In genomic region chr17:64661981-64662773, GRCh38 we compare ENCODE assay signal across 8 cellular contexts. TPM values are rescaled to one million over a fixed set of nuclear protein-coding genes. Genes with fewer than 3 reads are reported as not detected.
DNase-seq lines count a peak whose midpoint lies in the region; ATAC-seq and TF ChIP-seq lines count a peak whose summit lies in the region.

Gene SMURF2, minus strand, starts transcription at chr17:64662307. Its CDS starts 427 bp downstream, at chr17:64661880.

- H3K27ac ChIP-seq in trophoblast cell (ENCODE audit: low read depth, low read length) (peak within 1 kb of the TSS; percentile 91), tibial nerve (peak within 1 kb of the TSS; percentile 62 to 97 (median 82))

- no peaks in the 10 kb centered on the region for H3K9me3 Mint-ChIP-seq in activated naive CD8-positive, alpha-beta T cell (ENCODE audit: low read depth)

- peak within 1 kb of the TSS; percentile 26 for H2BK120ac ChIP-seq in trophoblast cell (ENCODE audit: insufficient read depth, low read length, poor library complexity)

- intact Hi-C loops in Right ventricle myocardium superior (cut with DNase I): no loop called here

- H4K8ac ChIP-seq in trophoblast cell (ENCODE audit: low read depth, low read length): peak within 1 kb of the TSS; percentile 83

- peak; percentile 85 to 94 for TF ChIP-seq POLR2A in tibial nerve (IDR thresholded peaks at IDR 0.05)

- TF ChIP-seq CTCF in tibial nerve (IDR thresholded peaks at IDR 0.05): peak in 2 of 5 experiments; percentile 24 to 45

- peak within 1 kb of the TSS; percentile 96 for H3K4me3 Mint-ChIP-seq in activated naive CD8-positive, alpha-beta T cell

- H3K36me3 ChIP-seq in trophoblast cell (ENCODE audit: control insufficient read depth in 1 of 2, insufficient read depth in 2 of 2, low read length in 2 of 2) (no peaks in the 10 kb centered on the region), tibial nerve (no peaks in the 10 kb centered on the region)

- no peaks in the 10 kb centered on the region for H3K27me3 Mint-ChIP-seq in activated naive CD8-positive, alpha-beta T cell

- TF ChIP-seq EP300 in tibial nerve (IDR thresholded peaks at IDR 0.05): peak in 1 of 2 donors; percentile 87

- peak within 1 kb of the TSS; percentile 83 for H3K14ac ChIP-seq in trophoblast cell (ENCODE audit: low read length)

- no CpG with 5 or more reads among the region's 94 CpGs for WGBS in trophoblast cell (ENCODE audit: extremely low coverage, insufficient coverage, insufficient read length)
- 0 to 1% methylated on average over 44 to 55 of the region's 94 CpGs for WGBS in tibial nerve, 2 donors

- DNase-seq in GF-D8 (lab: John Stamatoyannopoulos, UW) (peak; percentile 48), KG1 (lab: John Stamatoyannopoulos, UW) (peak; percentile 54), SKM-1 (lab: John Stamatoyannopoulos, UW; ENCODE audit: unreplicated experiment) (peak; percentile 24), Right ventricle myocardium superior (peak; percentile 88), trophoblast cell (peak; percentile 29 to 67), tibial nerve (ENCODE audit: low spot score in 2 of 2) (peak; percentile 59 to 60)

- H3K4me1 Mint-ChIP-seq in activated naive CD8-positive, alpha-beta T cell (ENCODE audit: low read depth): peaks cover 33% of the 10 kb centered on the region

- no peak within 1 kb of the TSS for H3K23ac ChIP-seq in trophoblast cell (ENCODE audit: low read length)

- H3K79me1 ChIP-seq in trophoblast cell (ENCODE audit: low read length): peaks cover 11% of the 10 kb centered on the region

- H4K91ac ChIP-seq in trophoblast cell (ENCODE audit: low read depth, low read length): peak within 1 kb of the TSS; percentile 92

- peak within 1 kb of the TSS; percentile 85 for H2AFZ ChIP-seq in trophoblast cell (ENCODE audit: insufficient read depth, low read length, poor library complexity)

- H3K4me1 ChIP-seq in trophoblast cell (ENCODE audit: control insufficient read depth in 1 of 2, insufficient read depth in 2 of 2, low read length in 2 of 2): peaks cover 2 to 3% of the 10 kb centered on the region in 2 experiments
- H3K4me1 ChIP-seq in tibial nerve: peaks cover 0 to 30% (median 7%) of the 10 kb centered on the region in 4 donors

- peak within 1 kb of the TSS; percentile 62 for H2AK5ac ChIP-seq in trophoblast cell (ENCODE audit: low read length)

- H3K18ac ChIP-seq in trophoblast cell (ENCODE audit: low read length): peak within 1 kb of the TSS; percentile 78

- peak within 1 kb of the TSS; percentile 95 for H3K4me2 ChIP-seq in trophoblast cell (ENCODE audit: low read length)

- peak within 1 kb of the TSS; percentile 13 for H3K4ac ChIP-seq in trophoblast cell (ENCODE audit: low read depth, low read length)

- H3K9ac ChIP-seq in trophoblast cell (ENCODE audit: low read length): peak within 1 kb of the TSS; percentile 92

- peak within 1 kb of the TSS; percentile 93 for H3K27ac Mint-ChIP-seq in activated naive CD8-positive, alpha-beta T cell

- H3K27me3 ChIP-seq in trophoblast cell (ENCODE audit: insufficient read depth, low read length): no peaks in the 10 kb centered on the region
- no peaks in the 10 kb centered on the region for H3K27me3 ChIP-seq in tibial nerve

- H3K36me3 Mint-ChIP-seq in activated naive CD8-positive, alpha-beta T cell: no peaks in the 10 kb centered on the region

- H3K4me3 ChIP-seq in trophoblast cell (ENCODE audit: low read depth, low read length) (peak within 1 kb of the TSS; percentile 81), tibial nerve (peak within 1 kb of the TSS; percentile 48 to 82 (median 66))

- H3K79me2 ChIP-seq in trophoblast cell (ENCODE audit: control insufficient read depth, insufficient read depth, low read length, poor library complexity): peaks cover 10% of the 10 kb centered on the region

- ATAC-seq in GM21723 (IDR thresholded peaks at IDR 0.05; ENCODE audit: unreplicated experiment) (peak; percentile 82), Right ventricle myocardium superior (ENCODE audit: poor library complexity) (peak; percentile 96)

- peak within 1 kb of the TSS; percentile 85 for H2BK5ac ChIP-seq in trophoblast cell (ENCODE audit: low read depth, low read length, poor library complexity)

- H3K9me3 ChIP-seq in trophoblast cell (ENCODE audit: insufficient read depth, low read depth, low read length): no peaks in the 10 kb centered on the region
- no peaks in the 10 kb centered on the region for H3K9me3 ChIP-seq in tibial nerve

- H4K12ac ChIP-seq in trophoblast cell (ENCODE audit: low read depth, low read length): peak within 1 kb of the TSS; percentile 26

- peak within 1 kb of the TSS; percentile 22 for H2BK12ac ChIP-seq in trophoblast cell (ENCODE audit: low read length)

RNA-seq across cellular contexts. Expression of gene SMURF2, which starts in this region (rescaled TPM):
- total RNA-seq in Right ventricle myocardium superior (12.4 TPM), tibial nerve (10 to 100 TPM; 18.2 to 28.0 (median 21.3) TPM)
- polyA plus RNA-seq in trophoblast cell (2013): 44.7 TPM in 2 replicates

Comparison
In these comparisons a context has a peak if more than half of its experiments do, and no peak if none do; other contexts are left out.
1. Peak in every context shown above with its lines: DNase-seq, ATAC-seq, H3K4me3 ChIP-seq and H3K27ac ChIP-seq.
2. DNase-seq: peak in every context shown above with its lines; median percentile 88 in Right ventricle myocardium superior; 60 in tibial nerve; 54 in KG1; 48 in GF-D8; 48 in trophoblast cell; 24 in SKM-1.